In genomic region chr12:110180591-110181005, GRCh38 we compare ENCODE assay signal across 18 cellular contexts. TPM values are rescaled to one million over a fixed set of nuclear protein-coding genes. Genes with fewer than 3 reads are reported as not detected.
DNase-seq lines count a peak whose midpoint lies in the region; ATAC-seq and TF ChIP-seq lines count a peak whose summit lies in the region.
"Had no signal": no experiment of that assay in that cellular context is flagged by ENCODE, and none has a peak within 500 bp of the region (broad histone marks: within the 10 kb centered on the region; RNA-seq: fewer than 3 reads in every experiment).

No MANE protein-coding gene starts in this region.

- BruUV-seq in OCI-LY7 (replicated peaks; lab: Mats Ljungman, UMichigan): no TSS peak

- H3K9me3 ChIP-seq in AG04450 (ENCODE audit: control insufficient read depth, insufficient read depth, low read length) (peaks cover 10% of the 10 kb centered on the region; the same call in 1 of the 2 replicates), fibroblast of lung (ENCODE audit: control insufficient read depth, insufficient read depth, low read depth, low read length) (no peaks in the 10 kb centered on the region), OCI-LY7 (ENCODE audit: low read length) (no peaks in the 10 kb centered on the region)
- H3K9me3 ChIP-seq: Caco-2 had no signal

- no peak overlapping the region for H2AFZ ChIP-seq in fibroblast of lung (ENCODE audit: low read length)
- no peak overlapping the region for H2AFZ ChIP-seq in OCI-LY7 (ENCODE audit: low read length)

- H3K4me3 Mint-ChIP-seq in activated T-helper 17 cell treated with anti-CD3 and anti-CD28 coated beads, Interleukin-2, amount 50 U/mL, for 72 hours: no peak overlapping the region
- H3K4me3 Mint-ChIP-seq: dendritic cell treated with granulocyte-macrophage colony-stimulating factor and Interleukin-4, amounts not matched to agents 40 ng/mL and 50 ng/mL, for 4 days had no signal

- H3K4me1 Mint-ChIP-seq in activated T-helper 17 cell treated with anti-CD3 and anti-CD28 coated beads, Interleukin-2, amount 50 U/mL, for 72 hours: no peaks in the 10 kb centered on the region

- intact Hi-C loops in OCI-LY7 (cut with micrococcal nuclease; ENCODE audit: unreplicated experiment): no loop called here

- CTCF ChIA-PET in AG04450 (lab: Charles Lee) (interaction anchor here (1.4 kb wide), 1 partner anchor 251 kb away, joined by 4 read pairs; no protein-coding TSS in a partner anchor), OCI-LY7 (lab: Charles Lee; ENCODE audit: unreplicated experiment) (no interaction called here)

- no peaks in the 10 kb centered on the region for H3K9me2 ChIP-seq in OCI-LY7 (ENCODE audit: insufficient read depth, low read length)

- no peak overlapping the region for H3K9ac ChIP-seq in fibroblast of lung (ENCODE audit: insufficient read depth, low read length)

- no peaks in the 10 kb centered on the region for H3K27me3 Mint-ChIP-seq in activated T-helper 17 cell treated with anti-CD3 and anti-CD28 coated beads, Interleukin-2, amount 50 U/mL, for 72 hours
- H3K27me3 Mint-ChIP-seq: dendritic cell treated with granulocyte-macrophage colony-stimulating factor and Interleukin-4, amounts not matched to agents 40 ng/mL and 50 ng/mL, for 4 days had no signal

- POLR2A ChIA-PET in AG04450 (lab: Yijun Ruan, JAX) (interaction anchor here (0.5 kb wide), 1 partner anchor 101 kb away, joined by 4 read pairs; the partner anchor contains the start of gene ATP2A2), OCI-LY7 (lab: Charles Lee) (interaction anchor here (1.1 to 1.7 kb wide), 2 partner anchors 12 to 19 kb away, joined by 4 to 5 read pairs; no protein-coding TSS in a partner anchor)

- H3K4me1 ChIP-seq in fibroblast of lung (ENCODE audit: control insufficient read depth, extremely low read depth, insufficient read depth, low read length) (peaks cover 4% of the 10 kb centered on the region), OCI-LY7 (ENCODE audit: insufficient read depth, low read length, poor library complexity, severe bottlenecking) (no peaks in the 10 kb centered on the region)
- H3K4me1 ChIP-seq: Caco-2 had no signal

- H3K36me3 ChIP-seq in fibroblast of lung (ENCODE audit: control insufficient read depth, insufficient read depth, low read length): peaks cover 2% of the 10 kb centered on the region
- no peaks in the 10 kb centered on the region; the same call in 1 of the 2 replicates for H3K36me3 ChIP-seq in OCI-LY7 (ENCODE audit: insufficient read depth, low read length)

- H3K27me3 ChIP-seq in AG04450 (ENCODE audit: control insufficient read depth, insufficient read depth, low read length): no peaks in the 10 kb centered on the region
- no peaks in the 10 kb centered on the region for H3K27me3 ChIP-seq in fibroblast of lung (ENCODE audit: control insufficient read depth, insufficient read depth, low read length)

- H3K4me3 ChIP-seq in AG04450 (ENCODE audit: low read depth, low read length): no peak overlapping the region
- no peak overlapping the region for H3K4me3 ChIP-seq in fibroblast of lung (replicated peaks in 1 of 4; ENCODE audit: control extremely low read depth in 1 of 4, insufficient read depth in 1 of 4, low read depth in 3 of 4, low read length in 4 of 4)
- H3K4me3 ChIP-seq in OCI-LY7 (ENCODE audit: low read depth, low read length, poor library complexity, severe bottlenecking): no peak overlapping the region

- H3K27ac ChIP-seq in AG04450 (ENCODE audit: low read depth, low read length) (peak overlapping the region; percentile 34), fibroblast of lung (ENCODE audit: insufficient read depth, low read length) (no peak overlapping the region), OCI-LY7 (ENCODE audit: low read depth, low read length, poor library complexity, severe bottlenecking) (no peak overlapping the region)

- H3K36me3 Mint-ChIP-seq in activated T-helper 17 cell treated with anti-CD3 and anti-CD28 coated beads, Interleukin-2, amount 50 U/mL, for 72 hours (ENCODE audit: low read depth): no peaks in the 10 kb centered on the region

- peak overlapping the region; percentile 20 for H3K4me2 ChIP-seq in fibroblast of lung (ENCODE audit: extremely low read depth, insufficient read depth, low read length)
- H3K4me2 ChIP-seq in OCI-LY7 (ENCODE audit: low read length): no peak overlapping the region

- H3K27ac Mint-ChIP-seq in activated T-helper 17 cell treated with anti-CD3 and anti-CD28 coated beads, Interleukin-2, amount 50 U/mL, for 72 hours: no peak overlapping the region
- H3K27ac Mint-ChIP-seq: dendritic cell treated with granulocyte-macrophage colony-stimulating factor and Interleukin-4, amounts not matched to agents 40 ng/mL and 50 ng/mL, for 4 days had no signal

- TF ChIP-seq CTCF in AG04450 (IDR thresholded peaks at IDR 0.05; ENCODE audit: low read depth, low read length): no peak
- TF ChIP-seq CTCF in fibroblast of lung (conservative IDR thresholded peaks at IDR 0.05 in 1 of 2, IDR thresholded peaks at IDR 0.05 in 1 of 2; ENCODE audit: low read depth in 1 of 2, low read length in 2 of 2): no peak
- no peak for TF ChIP-seq CTCF in omental fat pad (IDR thresholded peaks at IDR 0.05)
- no peak for TF ChIP-seq CTCF in OCI-LY7 (conservative IDR thresholded peaks at IDR 0.05; ENCODE audit: low read length)

- no peaks in the 10 kb centered on the region for H4K20me1 ChIP-seq in fibroblast of lung (ENCODE audit: control insufficient read depth, extremely low read depth, insufficient read depth, low read length)
- H4K20me1 ChIP-seq in OCI-LY7 (ENCODE audit: insufficient read depth, low read length): no peaks in the 10 kb centered on the region

- H3K9me3 Mint-ChIP-seq in activated T-helper 17 cell treated with anti-CD3 and anti-CD28 coated beads, Interleukin-2, amount 50 U/mL, for 72 hours: no peaks in the 10 kb centered on the region

- ATAC-seq in omental fat pad (ENCODE audit: low FRiP score) (peak; percentile 43), HG03139 (IDR thresholded peaks at IDR 0.05; ENCODE audit: unreplicated experiment) (no peak)
- no peak for ATAC-seq in activated T-helper 17 cell treated with anti-CD3 and anti-CD28 coated beads, Interleukin-2, amount 50 U/mL, for 72 hours (replicated peaks)
- ATAC-seq: esophagus mucosa had no signal

- H3K79me2 ChIP-seq in fibroblast of lung (ENCODE audit: control insufficient read depth, insufficient read depth, low read length) (no peaks in the 10 kb centered on the region), OCI-LY7 (ENCODE audit: insufficient read depth, low read depth, low read length) (no peaks in the 10 kb centered on the region)

- DNase-seq in AG04450 (ENCODE audit: low read depth, low spot score) (no peak), RPMI7951 (ENCODE audit: low read depth) (peak; percentile 17), fibroblast of lung (ENCODE audit: low read depth in 2 of 2) (peak; percentile 17 to 87), omental fat pad (ENCODE audit: low spot score) (no peak), DMS53 treated with DMSO at 0.1 percent for 48 hours (lab: John Stamatoyannopoulos, UW; ENCODE audit: unreplicated experiment) (no peak), OCI-LY7 (ENCODE audit: low spot score) (no peak)
- DNase-seq: activated CD4-positive, alpha-beta T cell treated with anti-CD3 and anti-CD28 coated beads for 1 hour; activated gamma-delta T cell treated with Interleukin-2 at 50 U/mL for 16 hours; anterior cingulate cortex; Caco-2; GF-D8; NCI-H1694 treated with DMSO at 0.1 percent for 48 hours; SIG-M5; stimulated activated naive CD4-positive, alpha-beta T cell had no signal

RNA-seq across cellular contexts. Expression of gene IFT81, which starts 56.4 kb away (rescaled TPM):
- polyA plus RNA-seq in AG04450 (2011; rRNA removed) (13.3 and 22.1 TPM in 2 replicates), fibroblast of lung (13.1 and 17.7 TPM in 2 replicates)
- 3.9 and 8.8 TPM in 2 replicates for polyA minus RNA-seq in AG04450 (2011; rRNA and poly(A)+ RNA removed)
- total RNA-seq in RPMI7951 (2014; rRNA removed; shearing (Covaris generic)): 19.7 and 23.4 TPM in 2 replicates
- total RNA-seq in fibroblast of lung (23.6 and 33.1 TPM in 2 replicates), omental fat pad (10 to 100 TPM in 1 of 4 donors, 1 to 10 TPM in 3; 4.0 to 14.8 (median 5.3) TPM), OCI-LY7 (2022) (8.4 and 9.8 TPM in 2 replicates)
- 8.8 and 11.7 TPM in 2 replicates for polyA plus RNA-seq in fibroblast of lung (2012)
- polyA minus RNA-seq in fibroblast of lung (ENCODE audit: low replicate concordance): 0.33 and 0.59 TPM in 2 replicates
- 1 to 10 TPM; 2.4 to 3.4 TPM for total RNA-seq in activated T-helper 17 cell treated with anti-CD3 and anti-CD28 coated beads, Interleukin-2, amount 50 U/mL, for 72 hours
- 5.6 and 7.2 TPM in 2 replicates for total RNA-seq in OCI-LY7 (2014; rRNA removed; shearing (Covaris generic))

Comparison
In these comparisons a context has a peak if more than half of its experiments do, and no peak if none do; other contexts are left out.
1. DNase-seq: peak in RPMI7951 (single experiment) and fibroblast of lung (2 of 2); none in AG04450 (single experiment), omental fat pad (single experiment), DMS53 treated with DMSO at 0.1 percent for 48 hours (single experiment) and OCI-LY7 (single experiment).